11 cellular contexts compared by ENCODE assay signal in genomic region chr7:24701232-24701898, GRCh38. TPM values are rescaled to one million over a fixed set of nuclear protein-coding genes. Genes with fewer than 3 reads are reported as not detected.
DNase-seq lines count a peak whose midpoint lies in the region; ATAC-seq, FAIRE-seq and TF ChIP-seq lines count a peak whose summit lies in the region.
"Had no signal": no experiment of that assay in that cellular context is flagged by ENCODE, and none has a peak within 500 bp of the region (broad histone marks: within the 10 kb centered on the region; RNA-seq: fewer than 3 reads in every experiment).

No MANE protein-coding gene starts in this region.

- TF ChIP-seq CTCF in WTC11 (IDR thresholded peaks at IDR 0.05): no peak

- H3K36me3 ChIP-seq in small intestine (ENCODE audit: control insufficient read depth in 2 of 2, insufficient read depth in 2 of 2, low read length in 2 of 2): no peaks in the 10 kb centered on the region
- H3K36me3 ChIP-seq in naive thymus-derived CD4-positive, alpha-beta T cell (ENCODE audit: control insufficient read depth in 2 of 3, insufficient read depth in 3 of 3, low read length in 3 of 3): no peaks in the 10 kb centered on the region
- H3K36me3 ChIP-seq: esophagus muscularis mucosa had no signal

- H3K4me1 Mint-ChIP-seq in WTC11: peaks cover 10% of the 10 kb centered on the region
- peaks cover 0 to 12% (median 0%) of the 10 kb centered on the region in 7 donors for H3K4me1 Mint-ChIP-seq in naive thymus-derived CD4-positive, alpha-beta T cell
- H3K4me1 Mint-ChIP-seq: CD4-positive, CD25-positive, alpha-beta regulatory T cell had no signal

- intact Hi-C loops in Right ventricle myocardium superior (cut with DNase I): no loop called here
- intact Hi-C loops in cardiac septum (cut with DNase I): no loop called here
- intact Hi-C loops in naive thymus-derived CD4-positive, alpha-beta T cell (cut with micrococcal nuclease): no loop called here

- no peak overlapping the region for H3K27ac ChIP-seq in small intestine (ENCODE audit: low read depth in 1 of 2, low read length in 1 of 2)
- no peak overlapping the region for H3K27ac ChIP-seq in naive thymus-derived CD4-positive, alpha-beta T cell (ENCODE audit: low read depth, low read length)
- H3K27ac ChIP-seq: esophagus muscularis mucosa had no signal

- H3K27me3 ChIP-seq in small intestine (ENCODE audit: control insufficient read depth in 2 of 2, insufficient read depth in 2 of 2, low read length in 2 of 2): no peaks in the 10 kb centered on the region
- H3K27me3 ChIP-seq in naive thymus-derived CD4-positive, alpha-beta T cell (ENCODE audit: control insufficient read depth in 2 of 2, insufficient read depth in 2 of 2, low read length in 2 of 2): no peaks in the 10 kb centered on the region
- H3K27me3 ChIP-seq: esophagus muscularis mucosa had no signal

- H3K9me3 ChIP-seq in small intestine (ENCODE audit: control insufficient read depth, low read depth): no peaks in the 10 kb centered on the region
- no peaks in the 10 kb centered on the region for H3K9me3 ChIP-seq in naive thymus-derived CD4-positive, alpha-beta T cell (ENCODE audit: control insufficient read depth in 2 of 3, low read length in 3 of 3)
- H3K9me3 ChIP-seq: esophagus muscularis mucosa had no signal

- WGBS in small intestine, 3 donors: 70 to 80% (median 76%) methylated on average over 2 of the region's 2 CpGs

- H3K4me3 Mint-ChIP-seq in WTC11: no peak overlapping the region
- H3K4me3 Mint-ChIP-seq in naive thymus-derived CD4-positive, alpha-beta T cell: no peak overlapping the region
- H3K4me3 Mint-ChIP-seq: CD4-positive, CD25-positive, alpha-beta regulatory T cell had no signal

- H3K27ac Mint-ChIP-seq in WTC11: 0 out of 2 replicates have a peak overlapping the region, but pooled peaks have one; percentile 2
- no peak overlapping the region for H3K27ac Mint-ChIP-seq in naive thymus-derived CD4-positive, alpha-beta T cell
- H3K27ac Mint-ChIP-seq: CD4-positive, CD25-positive, alpha-beta regulatory T cell had no signal

- DNase-seq in Right ventricle myocardium superior (no peak), cardiac septum (ENCODE audit: low spot score) (no peak), WTC11 (ENCODE audit: low spot score) (no peak), iPS-NIHi11 (ENCODE audit: low spot score) (peak; percentile 32), small intestine (no peak), cerebellar nuclear complex (lab: John Stamatoyannopoulos, UW) (no peak)
- no peak for DNase-seq in naive thymus-derived CD4-positive, alpha-beta T cell
- DNase-seq: CD4-positive, CD25-positive, alpha-beta regulatory T cell; stimulated activated naive CD4-positive, alpha-beta T cell had no signal

- ATAC-seq in Right ventricle myocardium superior (ENCODE audit: poor library complexity) (peak; percentile 66), WTC11 (no peak), HG02938 (IDR thresholded peaks at IDR 0.05; ENCODE audit: unreplicated experiment) (no peak)
- no peak for ATAC-seq in naive thymus-derived CD4-positive, alpha-beta T cell

- H3K4me3 ChIP-seq in small intestine (ENCODE audit: low read depth in 1 of 2, low read length in 2 of 2): no peak overlapping the region
- no peak overlapping the region for H3K4me3 ChIP-seq in naive thymus-derived CD4-positive, alpha-beta T cell (ENCODE audit: low read length)
- H3K4me3 ChIP-seq: esophagus muscularis mucosa had no signal

- no peaks in the 10 kb centered on the region for H3K4me1 ChIP-seq in small intestine (ENCODE audit: control insufficient read depth in 2 of 2, insufficient read depth in 1 of 2, low read depth in 1 of 2, low read length in 1 of 2)
- H3K4me1 ChIP-seq in naive thymus-derived CD4-positive, alpha-beta T cell (ENCODE audit: control insufficient read depth in 2 of 2, insufficient read depth in 2 of 2, low read length in 2 of 2): no peaks in the 10 kb centered on the region

- CTCF ChIA-PET in WTC11 (lab: Charles Lee): interaction anchor here (0.6 to 7.1 kb wide), 4 partner anchors 14 to 131 kb away, joined by 3 to 43 read pairs (median 4); no protein-coding TSS in a partner anchor
- CTCF ChIA-PET in naive thymus-derived CD4-positive, alpha-beta T cell (lab: Charles Lee): no interaction called here

- H3K36me3 Mint-ChIP-seq in WTC11: peaks cover 7% of the 10 kb centered on the region; the same call in 1 of the 2 replicates
- H3K36me3 Mint-ChIP-seq in naive thymus-derived CD4-positive, alpha-beta T cell: peaks cover 0 to 18% (median 0%) of the 10 kb centered on the region in 5 donors

- FAIRE-seq in small intestine (lab: Jason Lieb, UNC): no peak

- POLR2A ChIA-PET in WTC11 (lab: Charles Lee): interaction anchor here (0.6 kb wide), 1 partner anchor 71 kb away, joined by 3 read pairs; no protein-coding TSS in a partner anchor
- POLR2A ChIA-PET in naive thymus-derived CD4-positive, alpha-beta T cell (lab: Charles Lee): no interaction called here

- no peaks in the 10 kb centered on the region for H3K9me3 Mint-ChIP-seq in WTC11
- H3K9me3 Mint-ChIP-seq in naive thymus-derived CD4-positive, alpha-beta T cell: no peaks in the 10 kb centered on the region
- H3K9me3 Mint-ChIP-seq: CD4-positive, CD25-positive, alpha-beta regulatory T cell had no signal

- H3K27me3 Mint-ChIP-seq in WTC11 (ENCODE audit: low read depth): no peaks in the 10 kb centered on the region
- H3K27me3 Mint-ChIP-seq in naive thymus-derived CD4-positive, alpha-beta T cell: no peaks in the 10 kb centered on the region
- H3K27me3 Mint-ChIP-seq: CD4-positive, CD25-positive, alpha-beta regulatory T cell had no signal

TF ChIP-seq in WTC11, 78 proteins besides CTCF, POLR2A, EP300 and RAD21 (continues in another document):
- TF ChIP-seq FOXP1 (CRISPR knock-in tag; IDR thresholded peaks at IDR 0.05; ENCODE audit: borderline replicate concordance) (no peak), SMAD3 (CRISPR knock-in tag; IDR thresholded peaks at IDR 0.05; ENCODE audit: borderline replicate concordance) (no peak), ZNF671 (CRISPR knock-in tag; IDR thresholded peaks at IDR 0.05) (no peak), SMAD4 (CRISPR knock-in tag; IDR thresholded peaks at IDR 0.05) (no peak), MXD4 (CRISPR knock-in tag; IDR thresholded peaks at IDR 0.05; ENCODE audit: borderline replicate concordance) (no peak)
- TF ChIP-seq, protein P1, sequence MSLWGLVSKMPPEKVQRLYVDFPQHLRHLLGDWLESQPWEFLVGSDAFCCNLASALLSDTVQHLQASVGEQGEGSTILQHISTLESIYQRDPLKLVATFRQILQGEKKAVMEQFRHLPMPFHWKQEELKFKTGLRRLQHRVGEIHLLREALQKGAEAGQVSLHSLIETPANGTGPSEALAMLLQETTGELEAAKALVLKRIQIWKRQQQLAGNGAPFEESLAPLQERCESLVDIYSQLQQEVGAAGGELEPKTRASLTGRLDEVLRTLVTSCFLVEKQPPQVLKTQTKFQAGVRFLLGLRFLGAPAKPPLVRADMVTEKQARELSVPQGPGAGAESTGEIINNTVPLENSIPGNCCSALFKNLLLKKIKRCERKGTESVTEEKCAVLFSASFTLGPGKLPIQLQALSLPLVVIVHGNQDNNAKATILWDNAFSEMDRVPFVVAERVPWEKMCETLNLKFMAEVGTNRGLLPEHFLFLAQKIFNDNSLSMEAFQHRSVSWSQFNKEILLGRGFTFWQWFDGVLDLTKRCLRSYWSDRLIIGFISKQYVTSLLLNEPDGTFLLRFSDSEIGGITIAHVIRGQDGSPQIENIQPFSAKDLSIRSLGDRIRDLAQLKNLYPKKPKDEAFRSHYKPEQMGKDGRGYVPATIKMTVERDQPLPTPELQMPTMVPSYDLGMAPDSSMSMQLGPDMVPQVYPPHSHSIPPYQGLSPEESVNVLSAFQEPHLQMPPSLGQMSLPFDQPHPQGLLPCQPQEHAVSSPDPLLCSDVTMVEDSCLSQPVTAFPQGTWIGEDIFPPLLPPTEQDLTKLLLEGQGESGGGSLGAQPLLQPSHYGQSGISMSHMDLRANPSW (CRISPR knock-in tag; conservative IDR thresholded peaks at IDR 0.05; ENCODE audit: low read depth): no peak
- TF ChIP-seq, protein P2, sequence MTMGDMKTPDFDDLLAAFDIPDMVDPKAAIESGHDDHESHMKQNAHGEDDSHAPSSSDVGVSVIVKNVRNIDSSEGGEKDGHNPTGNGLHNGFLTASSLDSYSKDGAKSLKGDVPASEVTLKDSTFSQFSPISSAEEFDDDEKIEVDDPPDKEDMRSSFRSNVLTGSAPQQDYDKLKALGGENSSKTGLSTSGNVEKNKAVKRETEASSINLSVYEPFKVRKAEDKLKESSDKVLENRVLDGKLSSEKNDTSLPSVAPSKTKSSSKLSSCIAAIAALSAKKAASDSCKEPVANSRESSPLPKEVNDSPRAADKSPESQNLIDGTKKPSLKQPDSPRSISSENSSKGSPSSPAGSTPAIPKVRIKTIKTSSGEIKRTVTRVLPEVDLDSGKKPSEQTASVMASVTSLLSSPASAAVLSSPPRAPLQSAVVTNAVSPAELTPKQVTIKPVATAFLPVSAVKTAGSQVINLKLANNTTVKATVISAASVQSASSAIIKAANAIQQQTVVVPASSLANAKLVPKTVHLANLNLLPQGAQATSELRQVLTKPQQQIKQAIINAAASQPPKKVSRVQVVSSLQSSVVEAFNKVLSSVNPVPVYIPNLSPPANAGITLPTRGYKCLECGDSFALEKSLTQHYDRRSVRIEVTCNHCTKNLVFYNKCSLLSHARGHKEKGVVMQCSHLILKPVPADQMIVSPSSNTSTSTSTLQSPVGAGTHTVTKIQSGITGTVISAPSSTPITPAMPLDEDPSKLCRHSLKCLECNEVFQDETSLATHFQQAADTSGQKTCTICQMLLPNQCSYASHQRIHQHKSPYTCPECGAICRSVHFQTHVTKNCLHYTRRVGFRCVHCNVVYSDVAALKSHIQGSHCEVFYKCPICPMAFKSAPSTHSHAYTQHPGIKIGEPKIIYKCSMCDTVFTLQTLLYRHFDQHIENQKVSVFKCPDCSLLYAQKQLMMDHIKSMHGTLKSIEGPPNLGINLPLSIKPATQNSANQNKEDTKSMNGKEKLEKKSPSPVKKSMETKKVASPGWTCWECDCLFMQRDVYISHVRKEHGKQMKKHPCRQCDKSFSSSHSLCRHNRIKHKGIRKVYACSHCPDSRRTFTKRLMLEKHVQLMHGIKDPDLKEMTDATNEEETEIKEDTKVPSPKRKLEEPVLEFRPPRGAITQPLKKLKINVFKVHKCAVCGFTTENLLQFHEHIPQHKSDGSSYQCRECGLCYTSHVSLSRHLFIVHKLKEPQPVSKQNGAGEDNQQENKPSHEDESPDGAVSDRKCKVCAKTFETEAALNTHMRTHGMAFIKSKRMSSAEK (CRISPR knock-in tag; IDR thresholded peaks at IDR 0.05; ENCODE audit: borderline replicate concordance): no peak

RNA-seq across cellular contexts. Expression of gene GSDME, which starts 55.9 kb away (rescaled TPM):
- 3.5 TPM for total RNA-seq in Right ventricle myocardium superior
- total RNA-seq in cardiac septum: 7.5 TPM
- 4.8 to 5.8 TPM (median 5.2 TPM) in 3 replicates for total RNA-seq in WTC11 (2021)
- 100 to 1,000 TPM in 2 of 3 donors, 1 to 10 TPM in 1; 4.0 to 118 (median 105) TPM for polyA plus RNA-seq in small intestine
- 1 to 10 TPM in 2 of 5 experiments, under 1 TPM in 3; 0.42 to 5.0 (median 0.92) TPM for total RNA-seq in naive thymus-derived CD4-positive, alpha-beta T cell
- under 1 TPM in 1 of 2 donors, not detected in 1; 0.41 TPM for polyA plus RNA-seq in naive thymus-derived CD4-positive, alpha-beta T cell
- total RNA-seq: CD4-positive, CD25-positive, alpha-beta regulatory T cell had no signal
